ENCODE assay signal across 8 cellular contexts in genomic region chr1:150487763-150488115, GRCh38. TPM values are rescaled to one million over a fixed set of nuclear protein-coding genes. Genes with fewer than 3 reads are reported as not detected.
A peak's percentile ranks its signal among the peaks of the same experiment; 100 is the strongest.
DNase-seq lines count a peak whose midpoint lies in the region; TF ChIP-seq lines count a peak whose summit lies in the region.

No MANE protein-coding gene starts in this region.

- H3K4me3 ChIP-seq in H7 (ENCODE audit: insufficient read depth, low read depth, low read length): peak overlapping the region; percentile 72
- peak overlapping the region; percentile 71 to 87 for H3K4me3 ChIP-seq in foreskin fibroblast (ENCODE audit: low read depth in 1 of 2, low read length in 2 of 2)
- H3K4me3 ChIP-seq in skeletal muscle cell (ENCODE audit: low read depth, low read length): peak overlapping the region; percentile 94

- no peaks in the 10 kb centered on the region for H3K27me3 ChIP-seq in H7 (ENCODE audit: control insufficient read depth, insufficient read depth, low read length)

- peaks cover 27% of the 10 kb centered on the region for H3K36me3 Mint-ChIP-seq in T-helper 2 cell treated with Interferon-gamma antibody and Interleukin-4, amounts not matched to agents 5 μg/mL and 100 μg/mL, for 36 hours (ENCODE audit: low read depth)

- DNase-seq in H7: peak; percentile 17
- DNase-seq in T-helper 2 cell treated with Interferon-gamma antibody and Interleukin-4, amounts not matched to agents 5 μg/mL and 100 μg/mL, for 36 hours (ENCODE audit: low spot score): no peak
- no peak for DNase-seq in foreskin fibroblast
- DNase-seq in skeletal muscle cell (ENCODE audit: low read depth): no peak
- no peak for DNase-seq in NCI-H187 treated with DMSO at 0.1 percent for 48 hours (lab: John Stamatoyannopoulos, UW)
- DNase-seq in NCI-H2196 (lab: John Stamatoyannopoulos, UW; ENCODE audit: unreplicated experiment): no peak
- no peak for DNase-seq in NCI-H526 (lab: John Stamatoyannopoulos, UW)
- DNase-seq in caudate nucleus (lab: John Stamatoyannopoulos, UW): no peak

- TF ChIP-seq CTCF in foreskin fibroblast (IDR thresholded peaks at IDR 0.05; ENCODE audit: low read depth, low read length): no peak

- no peaks in the 10 kb centered on the region for H3K27me3 Mint-ChIP-seq in T-helper 2 cell treated with Interferon-gamma antibody and Interleukin-4, amounts not matched to agents 5 μg/mL and 100 μg/mL, for 36 hours (ENCODE audit: low read depth)

- H3K4me3 Mint-ChIP-seq in T-helper 2 cell treated with Interferon-gamma antibody and Interleukin-4, amounts not matched to agents 5 μg/mL and 100 μg/mL, for 36 hours: peak overlapping the region; percentile 98

- H3K4me1 Mint-ChIP-seq in T-helper 2 cell treated with Interferon-gamma antibody and Interleukin-4, amounts not matched to agents 5 μg/mL and 100 μg/mL, for 36 hours (ENCODE audit: low read depth): peaks cover 13% of the 10 kb centered on the region

- H3K27ac ChIP-seq in caudate nucleus (ENCODE audit: low read depth, low read length): no peak overlapping the region

- H3K36me3 ChIP-seq in H7 (replicated peaks; ENCODE audit: control insufficient read depth, insufficient read depth, low read length): peaks cover 11% of the 10 kb centered on the region

- H3K9me3 Mint-ChIP-seq in T-helper 2 cell treated with Interferon-gamma antibody and Interleukin-4, amounts not matched to agents 5 μg/mL and 100 μg/mL, for 36 hours: no peaks in the 10 kb centered on the region

- peak overlapping the region; percentile 98 for H3K27ac Mint-ChIP-seq in T-helper 2 cell treated with Interferon-gamma antibody and Interleukin-4, amounts not matched to agents 5 μg/mL and 100 μg/mL, for 36 hours

RNA-seq across cellular contexts. Expression of gene TARS2, which starts 0.5 kb away (rescaled TPM):
- total RNA-seq in H7 (2014; rRNA removed; shearing (Covaris generic)): 65.3 and 76.9 TPM in 2 replicates

RNA-seq across cellular contexts. Expression of gene ECM1, which starts 20.2 kb away (rescaled TPM):
- 1.9 and 3.6 TPM in 2 replicates for total RNA-seq in H7 (2014; rRNA removed; shearing (Covaris generic))

RNA-seq across cellular contexts. Expression of gene FALEC, which starts 27.8 kb away (rescaled TPM):
- total RNA-seq in H7 (2014; rRNA removed; shearing (Covaris generic)): 1.7 and 2.6 TPM in 2 replicates
